29 cellular contexts compared by ENCODE assay signal in genomic region chr18:45719106-45719505, GRCh38. TPM values are rescaled to one million over a fixed set of nuclear protein-coding genes. Genes with fewer than 3 reads are reported as not detected.
"Had no signal": no experiment of that assay in that cellular context is flagged by ENCODE, and none has a peak within 500 bp of the region (broad histone marks: within the 10 kb centered on the region; RNA-seq: fewer than 3 reads in every experiment).

No MANE protein-coding gene starts in this region.

- H3K36me3 ChIP-seq: colonic mucosa, gastroesophageal sphincter, heart left ventricle, lower lobe of right lung, neutrophil, right lobe of liver, thoracic aorta, tibial nerve, upper lobe of right lung, uterus had no signal

- H3K27me3 ChIP-seq: colonic mucosa, hepatocyte, neutrophil, right lobe of liver, tibial nerve, upper lobe of right lung, uterus had no signal

- H3K4me1 ChIP-seq: colonic mucosa, gastroesophageal sphincter, lower lobe of right lung, parathyroid adenoma, right lobe of liver, tibial nerve, upper lobe of right lung, uterus had no signal

- H3K79me2 ChIP-seq: hepatocyte, parathyroid adenoma had no signal

- H2AFZ ChIP-seq: hepatocyte, parathyroid adenoma had no signal

- H3K27me3 Mint-ChIP-seq: memory B cell; natural killer cell treated with Interleukin-12 subunit alpha and Interleukin-12 subunit beta and Interleukin-15 and Interleukin-18, amount 100 ng/mL, for 72 hours had no signal

- H3K27ac ChIP-seq: colonic mucosa, epithelial cell of prostate, gastroesophageal sphincter, heart left ventricle, hepatocyte, lower lobe of right lung, neutrophil, parathyroid adenoma, right lobe of liver, thoracic aorta, tibial nerve, upper lobe of right lung, uterus had no signal

- H3K4me3 Mint-ChIP-seq: dendritic cell treated with granulocyte-macrophage colony-stimulating factor and Interleukin-4, amounts not matched to agents 40 ng/mL and 50 ng/mL, for 4 days; endodermal cell; memory B cell; mesothelial cell of epicardium; naive B cell; natural killer cell treated with Interleukin-12 subunit alpha and Interleukin-12 subunit beta and Interleukin-15 and Interleukin-18, amount 100 ng/mL, for 72 hours; neural crest cell; stimulated activated effector memory CD8-positive, alpha-beta T cell treated with anti-CD3 and anti-CD28 coated beads, Interleukin-12 subunit alpha, Interleukin-12 subunit beta, amount 100 ng/mL, for 72 hours had no signal

- DNase-seq: colonic mucosa; effector CD8-positive, alpha-beta T cell; endodermal cell; heart left ventricle; left ventricle myocardium superior; lower lobe of right lung; mucosa of descending colon; naive B cell; right lobe of liver; stimulated activated CD4-positive, alpha-beta T cell treated with anti-CD3 and anti-CD28 coated beads, Interleukin-2, amount 100 ng/mL, for 24 hours; stimulated activated CD4-positive, alpha-beta T cell treated with anti-CD3 and anti-CD28 coated beads, Interleukin-4, amount 100 ng/mL, for 24 hours; stimulated activated naive CD8-positive, alpha-beta T cell treated with anti-CD3 and anti-CD28 coated beads, Interleukin-15, Interleukin-2, amounts not matched to agents 100 U/mL and 50 U/mL, for 24 hours; substantia nigra; upper lobe of right lung; uterus had no signal

- H3K9me3 Mint-ChIP-seq: dendritic cell treated with granulocyte-macrophage colony-stimulating factor and Interleukin-4, amounts not matched to agents 40 ng/mL and 50 ng/mL, for 4 days; endodermal cell; memory B cell; mesothelial cell of epicardium; naive B cell; natural killer cell treated with Interleukin-12 subunit alpha and Interleukin-12 subunit beta and Interleukin-15 and Interleukin-18, amount 100 ng/mL, for 72 hours; neural crest cell; stimulated activated effector memory CD8-positive, alpha-beta T cell treated with anti-CD3 and anti-CD28 coated beads, Interleukin-12 subunit alpha, Interleukin-12 subunit beta, amount 100 ng/mL, for 72 hours had no signal

- H3K4me2 ChIP-seq: hepatocyte, smooth muscle cell had no signal

- H3K4me1 Mint-ChIP-seq: endodermal cell; mesothelial cell of epicardium; stimulated activated effector memory CD8-positive, alpha-beta T cell treated with anti-CD3 and anti-CD28 coated beads, Interleukin-12 subunit alpha, Interleukin-12 subunit beta, amount 100 ng/mL, for 72 hours had no signal

- H3K27ac Mint-ChIP-seq: dendritic cell treated with granulocyte-macrophage colony-stimulating factor and Interleukin-4, amounts not matched to agents 40 ng/mL and 50 ng/mL, for 4 days; endodermal cell; memory B cell; mesothelial cell of epicardium; naive B cell; natural killer cell treated with Interleukin-12 subunit alpha and Interleukin-12 subunit beta and Interleukin-15 and Interleukin-18, amount 100 ng/mL, for 72 hours; stimulated activated effector memory CD8-positive, alpha-beta T cell treated with anti-CD3 and anti-CD28 coated beads, Interleukin-12 subunit alpha, Interleukin-12 subunit beta, amount 100 ng/mL, for 72 hours had no signal

- H3K36me3 Mint-ChIP-seq: memory B cell; mesothelial cell of epicardium; natural killer cell treated with Interleukin-12 subunit alpha and Interleukin-12 subunit beta and Interleukin-15 and Interleukin-18, amount 100 ng/mL, for 72 hours; stimulated activated effector memory CD8-positive, alpha-beta T cell treated with anti-CD3 and anti-CD28 coated beads, Interleukin-12 subunit alpha, Interleukin-12 subunit beta, amount 100 ng/mL, for 72 hours had no signal

- H3K4me3 ChIP-seq: colonic mucosa, gastroesophageal sphincter, heart left ventricle, hepatocyte, lower lobe of right lung, mucosa of descending colon, right lobe of liver, smooth muscle cell, thoracic aorta, tibial nerve, upper lobe of right lung, uterus had no signal

- H3K9ac ChIP-seq: parathyroid adenoma had no signal

- H3K9me3 ChIP-seq: colonic mucosa, gastroesophageal sphincter, heart left ventricle, lower lobe of right lung, mucosa of descending colon, neutrophil, right lobe of liver, thoracic aorta, tibial nerve, upper lobe of right lung, uterus had no signal

RNA-seq across cellular contexts. Expression of gene SLC14A1, which starts 4.9 kb away (rescaled TPM):
- total RNA-seq: endodermal cell, mesothelial cell of epicardium, neural crest cell had no signal
